In genomic region chr2:165889761-165890242, GRCh38 we compare ENCODE assay signal across 15 cellular contexts.
"Had no signal": no experiment of that assay in that cellular context is flagged by ENCODE, and none has a peak within 500 bp of the region (broad histone marks: within the 10 kb centered on the region; RNA-seq: fewer than 3 reads in every experiment).

No MANE protein-coding gene starts in this region.

- H3K4me3 ChIP-seq: breast epithelium, gastroesophageal sphincter, thyroid gland had no signal

- H3K27me3 ChIP-seq: breast epithelium, gastroesophageal sphincter, thyroid gland had no signal

- H3K9me3 ChIP-seq: breast epithelium, gastroesophageal sphincter, SK-N-SH, thyroid gland had no signal

- DNase-seq: activated CD4-positive, alpha-beta T cell treated with anti-CD3 and anti-CD28 coated beads for 36 hours; activated CD8-positive, alpha-beta T cell treated with anti-CD3 and anti-CD28 coated beads for 36 hours; activated naive CD8-positive, alpha-beta T cell treated with anti-CD3 and anti-CD28 coated beads for 36 hours; activated T-cell treated with anti-CD3 and anti-CD28 coated beads, Interleukin-2, amount 50 U/mL, for 4 hours; dermis blood vessel endothelial cell; naive thymus-derived CD8-positive, alpha-beta T cell; SK-N-SH; T-cell; T-helper 9 cell; thyroid gland had no signal

- H3K27ac ChIP-seq: breast epithelium, gastroesophageal sphincter, thyroid gland had no signal

- H3K4me2 ChIP-seq: SK-N-SH had no signal

- FAIRE-seq: islet of Langerhans, urothelium cell line had no signal

- H3K9ac ChIP-seq: SK-N-SH had no signal

- ATAC-seq: activated CD4-positive, alpha-beta T cell treated with anti-CD3 and anti-CD28 coated beads for 36 hours; activated CD8-positive, alpha-beta T cell treated with anti-CD3 and anti-CD28 coated beads for 36 hours; activated T-cell treated with anti-CD3 and anti-CD28 coated beads, Interleukin-2, amount 50 U/mL, for 4 hours; gastroesophageal sphincter; naive thymus-derived CD8-positive, alpha-beta T cell; stimulated activated effector memory CD8-positive, alpha-beta T cell treated with anti-CD3 and anti-CD28 coated beads, Interleukin-12 subunit alpha, Interleukin-12 subunit beta, amount 100 ng/mL, for 72 hours; T-cell had no signal

- H3K4me1 ChIP-seq: breast epithelium, gastroesophageal sphincter had no signal
